9 cellular contexts compared by ENCODE assay signal in the genomic region with DNA sequence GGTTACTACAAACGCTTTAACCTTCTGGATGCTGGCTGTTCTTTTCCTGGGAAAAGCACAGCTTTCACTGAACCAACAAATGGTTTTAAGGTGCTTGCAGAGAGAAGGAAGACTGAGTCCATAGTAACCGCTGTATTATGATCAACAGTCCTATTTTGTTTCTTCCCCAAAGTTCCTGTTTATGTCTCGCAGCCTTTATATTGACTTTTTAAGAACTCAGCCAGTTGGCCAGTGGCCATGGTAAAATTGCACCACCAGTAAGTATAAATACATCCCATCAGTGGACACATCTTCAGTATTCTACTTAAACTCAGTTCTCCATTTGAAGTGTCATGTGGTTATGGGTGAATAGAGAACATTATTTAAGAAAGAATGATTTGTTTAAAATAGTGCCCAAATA.
A peak's percentile ranks its signal among the peaks of the same experiment; 100 is the strongest.
DNase-seq lines count a peak whose midpoint lies in the region; ATAC-seq and TF ChIP-seq lines count a peak whose summit lies in the region.
"Had no signal": no experiment of that assay in that cellular context is flagged by ENCODE, and none has a peak within 500 bp of the region (broad histone marks: within the 10 kb centered on the region; RNA-seq: fewer than 3 reads in every experiment).

No MANE protein-coding gene starts in this region.

- intact Hi-C loops in body of pancreas (cut with DNase I) (no loop called here), heart right ventricle (cut with DNase I) (no loop called here)

- H3K4me3 Mint-ChIP-seq in activated T-helper 17 cell treated with anti-CD3 and anti-CD28 coated beads, Interleukin-2, amount 50 U/mL, for 72 hours: no peak overlapping the region
- H3K4me3 Mint-ChIP-seq: T-cell had no signal

- no peaks in the 10 kb centered on the region for H3K36me3 Mint-ChIP-seq in activated T-helper 17 cell treated with anti-CD3 and anti-CD28 coated beads, Interleukin-2, amount 50 U/mL, for 72 hours (ENCODE audit: low read depth)
- H3K36me3 Mint-ChIP-seq: T-cell had no signal

- no peaks in the 10 kb centered on the region for H3K27me3 Mint-ChIP-seq in activated T-helper 17 cell treated with anti-CD3 and anti-CD28 coated beads, Interleukin-2, amount 50 U/mL, for 72 hours
- H3K27me3 Mint-ChIP-seq: T-cell had no signal

- H3K4me1 ChIP-seq in body of pancreas (peaks cover 23% of the 10 kb centered on the region), heart right ventricle (peaks cover 0 to 44% (median 27%) of the 10 kb centered on the region in 9 donors)

- H3K4me3 ChIP-seq in body of pancreas: no peak overlapping the region
- peak overlapping the region in 1 of 10 donors; percentile 3 for H3K4me3 ChIP-seq in heart right ventricle

- H3K27ac Mint-ChIP-seq in activated T-helper 17 cell treated with anti-CD3 and anti-CD28 coated beads, Interleukin-2, amount 50 U/mL, for 72 hours: no peak overlapping the region
- H3K27ac Mint-ChIP-seq: T-cell had no signal

- ATAC-seq in body of pancreas (peak; percentile 85), heart right ventricle (peak in 7 of 8 donors; percentile 36 to 75 (median 65))
- no peak for ATAC-seq in activated T-helper 17 cell treated with anti-CD3 and anti-CD28 coated beads, Interleukin-2, amount 50 U/mL, for 72 hours (replicated peaks)
- ATAC-seq: T-cell had no signal

- no peaks in the 10 kb centered on the region for H3K4me1 Mint-ChIP-seq in activated T-helper 17 cell treated with anti-CD3 and anti-CD28 coated beads, Interleukin-2, amount 50 U/mL, for 72 hours
- H3K4me1 Mint-ChIP-seq: T-cell had no signal

- H3K36me3 ChIP-seq in body of pancreas (replicated peaks in 1 of 2; ENCODE audit: insufficient read depth in 1 of 2, low read depth in 2 of 2): no peaks in the 10 kb centered on the region
- no peaks in the 10 kb centered on the region for H3K36me3 ChIP-seq in heart right ventricle

- peak; percentile 53 for DNase-seq in Ammon's horn (ENCODE audit: low spot score)
- DNase-seq in body of pancreas: peak; percentile 59 to 75 (median 67)
- peak in 1 of 2 donors; percentile 48 for DNase-seq in heart right ventricle
- peak; percentile 83 for DNase-seq in pons (ENCODE audit: low spot score)
- no peak for DNase-seq in EL
- no peak for DNase-seq in SW 1271 (lab: John Stamatoyannopoulos, UW)
- no peak for DNase-seq in activated CD4-positive, alpha-beta T cell treated with anti-CD3 and anti-CD28 coated beads for 1 hour
- DNase-seq: T-cell had no signal

- H3K9me3 Mint-ChIP-seq in activated T-helper 17 cell treated with anti-CD3 and anti-CD28 coated beads, Interleukin-2, amount 50 U/mL, for 72 hours: peaks cover 5% of the 10 kb centered on the region
- H3K9me3 Mint-ChIP-seq: T-cell had no signal

- TF ChIP-seq POLR2A in body of pancreas (IDR thresholded peaks at IDR 0.05): no peak

- H3K9me3 ChIP-seq in body of pancreas (no peaks in the 10 kb centered on the region), heart right ventricle (no peaks in the 10 kb centered on the region)

- WGBS in body of pancreas, 2 donors: 14 to 16% methylated on average over 3 of the region's 3 CpGs
- 39 to 58% methylated on average over 3 of the region's 3 CpGs for WGBS in heart right ventricle, 2 donors

- peak overlapping the region; percentile 32 to 52 (median 47) for H3K27ac ChIP-seq in body of pancreas
- peak overlapping the region in 6 of 10 donors; percentile 42 to 78 (median 61) for H3K27ac ChIP-seq in heart right ventricle

- H3K27me3 ChIP-seq in body of pancreas (no peaks in the 10 kb centered on the region), heart right ventricle (no peaks in the 10 kb centered on the region)

- no peak for TF ChIP-seq CTCF in body of pancreas (IDR thresholded peaks at IDR 0.05)
- TF ChIP-seq CTCF in heart right ventricle (IDR thresholded peaks at IDR 0.05): no peak

Comparison
In these comparisons a context has a peak if more than half of its experiments do, and no peak if none do; other contexts are left out.
1. DNase-seq: peak in Ammon's horn (single experiment), body of pancreas (4 of 4) and pons (single experiment); none in EL (single experiment), SW 1271 (0 of 2) and activated CD4-positive, alpha-beta T cell treated with anti-CD3 and anti-CD28 coated beads for 1 hour (single experiment).